ENCODE assay signal across 8 cellular contexts in the genomic region with DNA sequence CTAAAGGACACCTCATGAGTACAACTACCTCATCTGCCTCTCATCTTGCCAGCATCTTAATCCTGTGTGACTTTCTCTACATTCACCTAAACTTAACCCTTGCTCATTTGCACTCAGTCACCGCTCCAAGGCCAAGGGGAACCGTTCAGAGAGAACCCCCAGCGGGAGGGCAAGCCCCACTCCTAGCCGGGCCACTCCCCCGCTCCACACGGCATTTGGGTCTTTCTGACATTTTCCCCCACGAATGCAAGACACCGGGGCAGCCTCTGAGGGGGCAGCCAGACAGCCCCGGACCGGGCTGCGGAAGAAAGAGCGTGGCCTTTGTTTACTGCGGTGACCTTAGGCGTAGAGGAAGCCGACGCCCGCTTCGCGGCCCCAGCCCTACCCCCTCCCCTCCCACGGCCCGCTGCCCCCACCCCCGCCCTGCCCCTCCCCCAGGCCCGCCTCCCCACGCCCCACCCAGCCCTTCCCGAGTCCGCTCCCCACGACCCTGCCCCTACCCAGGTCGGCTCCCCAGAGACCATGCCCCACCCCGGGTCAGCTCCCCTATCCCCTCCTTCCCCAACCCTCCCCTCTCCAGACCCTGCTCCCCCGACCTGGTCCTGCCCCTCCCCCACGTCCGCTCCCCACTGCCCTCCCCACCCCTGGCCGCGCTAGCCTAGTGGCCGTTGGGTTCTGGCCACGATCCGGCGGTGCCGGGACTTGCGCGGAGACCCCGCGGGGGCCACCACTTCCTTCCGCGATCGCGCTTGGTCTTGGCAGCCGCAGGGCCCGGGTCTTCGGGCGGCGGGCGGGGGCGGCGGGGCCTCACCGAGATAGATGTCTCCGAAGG. TPM values are rescaled to one million over a fixed set of nuclear protein-coding genes. Genes with fewer than 3 reads are reported as not detected.
DNase-seq lines count a peak whose midpoint lies in the region; ATAC-seq and TF ChIP-seq lines count a peak whose summit lies in the region.

No MANE protein-coding gene starts in this region.

- H4K91ac ChIP-seq in neuronal stem cell (ENCODE audit: low read depth, low read length, poor library complexity) = no peak overlapping the region

- peak overlapping the region; percentile 89 for H2AK5ac ChIP-seq in neuronal stem cell (ENCODE audit: low read depth, low read length)

- H3K4ac ChIP-seq in neuronal stem cell (ENCODE audit: low read length) = no peak overlapping the region

- no peaks in the 10 kb centered on the region for H3K9me3 Mint-ChIP-seq in activated T-cell treated with anti-CD3 and anti-CD28 coated beads, Interleukin-2, amount 50 U/mL, for 4 hours

- no peak overlapping the region for H2BK15ac ChIP-seq in neuronal stem cell (ENCODE audit: low read length)

- H3K23ac ChIP-seq in neuronal stem cell (ENCODE audit: low read depth, low read length, poor library complexity) = peak overlapping the region; percentile 44

- peak; percentile 15 to 19 for ATAC-seq in activated T-cell treated with anti-CD3 and anti-CD28 coated beads, Interleukin-2, amount 50 U/mL, for 4 hours
- ATAC-seq in GM18520 (IDR thresholded peaks at IDR 0.05; ENCODE audit: unreplicated experiment) = no peak

- no peak overlapping the region for H2BK12ac ChIP-seq in neuronal stem cell (ENCODE audit: low read length)

- no CpG with 5 or more reads among the region's 57 CpGs for WGBS in neuronal stem cell (ENCODE audit: extremely low coverage in 2 of 2, insufficient read length in 2 of 2, insufficient replicate concordance in 1 of 2), 2 donors

- H2AFZ ChIP-seq in neuronal stem cell (ENCODE audit: low read length) = peak overlapping the region; percentile 97

- H3K9ac ChIP-seq in neuronal stem cell (ENCODE audit: low read depth, low read length, poor library complexity) = peak overlapping the region; percentile 78

- H3K4me3 Mint-ChIP-seq in activated T-cell treated with anti-CD3 and anti-CD28 coated beads, Interleukin-2, amount 50 U/mL, for 4 hours = peak overlapping the region; percentile 96

- H3K14ac ChIP-seq in neuronal stem cell (ENCODE audit: low read length) = peak overlapping the region; percentile 14

- H3K36me3 Mint-ChIP-seq in activated T-cell treated with anti-CD3 and anti-CD28 coated beads, Interleukin-2, amount 50 U/mL, for 4 hours (ENCODE audit: insufficient read depth) = peaks cover 17% of the 10 kb centered on the region

- peak overlapping the region; percentile 66 for H2BK120ac ChIP-seq in neuronal stem cell (ENCODE audit: low read depth, low read length)

- H3K4me1 ChIP-seq in neuronal stem cell (ENCODE audit: control insufficient read depth in 2 of 2, insufficient read depth in 1 of 2, low read depth in 1 of 2, low read length in 2 of 2) = peaks cover 6 to 17% of the 10 kb centered on the region in 2 donors

- peak overlapping the region; percentile 67 for H3K4me2 ChIP-seq in neuronal stem cell (ENCODE audit: insufficient read depth, low read length, poor library complexity, severe bottlenecking)

- TF ChIP-seq CTCF in fibroblast of the aortic adventitia (IDR thresholded peaks at IDR 0.05; ENCODE audit: insufficient read depth, low read length) = no peak

- H3K27me3 ChIP-seq in MG63 = no peaks in the 10 kb centered on the region
- no peaks in the 10 kb centered on the region for H3K27me3 ChIP-seq in neuronal stem cell (ENCODE audit: control insufficient read depth in 3 of 3, insufficient read depth in 3 of 3, low read depth in 1 of 3, low read length in 3 of 3)

- peak; percentile 57 for DNase-seq in DMS53 (lab: John Stamatoyannopoulos, UW)
- DNase-seq in DMS53 treated with DMSO at 0.1 percent for 48 hours (lab: John Stamatoyannopoulos, UW; ENCODE audit: unreplicated experiment) = no peak
- peak; percentile 33 for DNase-seq in MG63
- peak; percentile 45 for DNase-seq in activated T-cell treated with anti-CD3 and anti-CD28 coated beads, Interleukin-2, amount 50 U/mL, for 4 hours
- DNase-seq in fibroblast of the aortic adventitia (ENCODE audit: low read depth) = no peak
- DNase-seq in neuronal stem cell (ENCODE audit: low spot score) = no peak
- no peak for DNase-seq in NCI-H2081 (lab: John Stamatoyannopoulos, UW)

- H3K27ac ChIP-seq in neuronal stem cell (replicated peaks; ENCODE audit: low read length) = peak overlapping the region; percentile 90

- peaks cover 11% of the 10 kb centered on the region for H3K79me1 ChIP-seq in neuronal stem cell (ENCODE audit: low read depth, low read length)

- no peak overlapping the region for H4K8ac ChIP-seq in neuronal stem cell (ENCODE audit: low read depth, low read length)

- peak overlapping the region; percentile 99 for H2BK5ac ChIP-seq in neuronal stem cell (ENCODE audit: low read length)

- H3K4me3 ChIP-seq in MG63 = peak overlapping the region; percentile 84
- peak overlapping the region; percentile 82 for H3K4me3 ChIP-seq in fibroblast of the aortic adventitia (ENCODE audit: low read depth, low read length)
- H3K4me3 ChIP-seq in neuronal stem cell (ENCODE audit: low read length in 2 of 2) = peak overlapping the region; percentile 68 to 93

- no peaks in the 10 kb centered on the region for H3K9me3 ChIP-seq in MG63
- H3K9me3 ChIP-seq in neuronal stem cell (replicated peaks in 1 of 2; ENCODE audit: control insufficient read depth in 2 of 2, insufficient read depth in 1 of 2, low read depth in 1 of 2, low read length in 2 of 2) = no peaks in the 10 kb centered on the region

- H3K18ac ChIP-seq in neuronal stem cell (ENCODE audit: low read length) = peak overlapping the region; percentile 98

- H3K36me3 ChIP-seq in MG63 (peaks cover 42% of the 10 kb centered on the region), neuronal stem cell (replicated peaks in 1 of 2; ENCODE audit: control insufficient read depth in 2 of 2, insufficient read depth in 2 of 2, low read length in 2 of 2) (peaks cover 17 to 48% of the 10 kb centered on the region in 2 donors)

- peaks cover 51% of the 10 kb centered on the region for H3K4me1 Mint-ChIP-seq in activated T-cell treated with anti-CD3 and anti-CD28 coated beads, Interleukin-2, amount 50 U/mL, for 4 hours (ENCODE audit: low read depth)

- H3K27me3 Mint-ChIP-seq in activated T-cell treated with anti-CD3 and anti-CD28 coated beads, Interleukin-2, amount 50 U/mL, for 4 hours (ENCODE audit: low read depth) = no peaks in the 10 kb centered on the region

RNA-seq across cellular contexts. Expression of gene CSNK1D, which starts 0.8 kb away (rescaled TPM):
- total RNA-seq in MG63 (2014; rRNA removed; shearing (Covaris generic); ENCODE audit: low replicate concordance) = 60.2 and 104 TPM in 2 replicates
- total RNA-seq in activated T-cell treated with anti-CD3 and anti-CD28 coated beads, Interleukin-2, amount 50 U/mL, for 4 hours = 100 to 1,000 TPM; 152 to 170 (median 164) TPM
- total RNA-seq in fibroblast of the aortic adventitia (ENCODE audit: low replicate concordance) = 28.9 and 52.7 TPM in 2 replicates
- polyA plus RNA-seq in neuronal stem cell (2013, experiment 1 of 2) = 70.3 TPM
- 72.1 TPM for polyA plus RNA-seq in neuronal stem cell (2013, experiment 2 of 2)

RNA-seq across cellular contexts. Expression of gene SLC16A3, which starts 43.9 kb away (rescaled TPM):
- total RNA-seq in MG63 (2014; rRNA removed; shearing (Covaris generic); ENCODE audit: low replicate concordance) = 529 and 652 TPM in 2 replicates
- total RNA-seq in activated T-cell treated with anti-CD3 and anti-CD28 coated beads, Interleukin-2, amount 50 U/mL, for 4 hours = 10 to 100 TPM; 22.0 to 31.5 (median 26.3) TPM
- total RNA-seq in fibroblast of the aortic adventitia (ENCODE audit: low replicate concordance) = 13.0 and 44.6 TPM in 2 replicates
- 3.5 TPM for polyA plus RNA-seq in neuronal stem cell (2013, experiment 1 of 2)
- polyA plus RNA-seq in neuronal stem cell (2013, experiment 2 of 2) = 3.2 TPM

RNA-seq across cellular contexts. Expression of gene CD7, which starts 44.7 kb away (rescaled TPM):
- total RNA-seq in MG63 (2014; rRNA removed; shearing (Covaris generic); ENCODE audit: low replicate concordance) = not detected in 2 replicates
- 100 to 1,000 TPM; 256 to 382 (median 364) TPM for total RNA-seq in activated T-cell treated with anti-CD3 and anti-CD28 coated beads, Interleukin-2, amount 50 U/mL, for 4 hours
- not detected in 2 replicates for total RNA-seq in fibroblast of the aortic adventitia (ENCODE audit: low replicate concordance)
- 1.5 TPM for polyA plus RNA-seq in neuronal stem cell (2013, experiment 1 of 2)
- 1.5 TPM for polyA plus RNA-seq in neuronal stem cell (2013, experiment 2 of 2)

Comparison
In these comparisons a context has a peak if more than half of its experiments do, and no peak if none do; other contexts are left out.
1. DNase-seq: peak in DMS53 (single experiment), MG63 (single experiment) and activated T-cell treated with anti-CD3 and anti-CD28 coated beads, Interleukin-2, amount 50 U/mL, for 4 hours (single experiment); none in DMS53 treated with DMSO at 0.1 percent for 48 hours (single experiment), fibroblast of the aortic adventitia (single experiment), neuronal stem cell (single experiment) and NCI-H2081 (0 of 2).
2. RNA of gene SLC16A3, which starts 43.9 kb away (total RNA-seq): 529 to 652 TPM in MG63; 13.0 to 44.6 TPM in fibroblast of the aortic adventitia and 22.0 to 31.5 TPM in activated T-cell treated with anti-CD3 and anti-CD28 coated beads, Interleukin-2, amount 50 U/mL, for 4 hours; every median in the first group is over 10 times any median in the second.
3. RNA of gene CD7, which starts 44.7 kb away (total RNA-seq): 256 to 382 TPM in activated T-cell treated with anti-CD3 and anti-CD28 coated beads, Interleukin-2, amount 50 U/mL, for 4 hours; not detected in MG63 and not detected in fibroblast of the aortic adventitia; every median in the first group is over 100 times any median in the second.
4. Peak in every context shown above with its lines, with median percentiles within 50 percentile points of each other: H3K4me3 ChIP-seq.